In the genomic region with DNA sequence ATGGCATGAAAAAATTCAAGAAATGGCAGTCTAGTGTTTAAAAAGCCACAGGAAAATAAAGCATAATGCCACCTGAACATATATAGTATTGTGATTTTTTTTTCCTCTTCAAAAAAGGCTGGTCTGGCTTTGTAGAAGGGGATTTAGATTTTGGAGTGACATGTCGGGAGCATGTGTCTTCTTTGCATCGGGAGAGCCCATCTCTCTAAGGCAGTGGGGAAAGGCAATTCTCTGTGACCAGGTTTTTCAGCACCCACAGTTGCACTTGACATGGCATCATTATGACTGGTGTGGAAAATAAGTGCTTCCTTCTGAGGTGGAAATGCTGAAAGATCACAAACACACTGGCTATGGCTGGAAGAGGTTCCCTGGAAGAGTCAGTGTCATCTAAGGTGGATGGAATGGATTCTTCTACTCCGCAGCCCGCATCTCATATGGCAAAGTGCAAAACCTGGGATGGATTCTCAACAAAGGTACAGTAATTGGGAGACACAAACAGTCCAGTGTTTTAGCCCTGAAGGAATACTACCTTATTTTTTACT, we compare ENCODE assay signal across 9 cellular contexts.
DNase-seq lines count a peak whose midpoint lies in the region; ATAC-seq, FAIRE-seq and TF ChIP-seq lines count a peak whose summit lies in the region.
"Had no signal": no experiment of that assay in that cellular context is flagged by ENCODE, and none has a peak within 500 bp of the region (broad histone marks: within the 10 kb centered on the region; RNA-seq: fewer than 3 reads in every experiment).

No MANE protein-coding gene starts in this region.

- TF ChIP-seq CTCF in chondrocyte (IDR thresholded peaks at IDR 0.05) (no peak), keratinocyte (optimal IDR thresholded peaks at IDR 0.05 in 1 of 3, IDR thresholded peaks at IDR 0.05 in 1 of 3, conservative IDR thresholded peaks at IDR 0.05 in 1 of 3; ENCODE audit: extremely low read depth in 1 of 3, insufficient read depth in 2 of 3, low read length in 3 of 3) (no peak)

- H3K27me3 ChIP-seq in keratinocyte (ENCODE audit: control insufficient read depth, extremely low read depth, insufficient read depth, low read length) = no peaks in the 10 kb centered on the region

- no peak overlapping the region for H3K27ac ChIP-seq in keratinocyte (ENCODE audit: control insufficient read depth, insufficient read depth, low read length)
- H3K27ac ChIP-seq: 22Rv1 had no signal

- H3K9ac ChIP-seq in keratinocyte (ENCODE audit: control insufficient read depth, extremely low read depth, insufficient read depth, low read length) = peak overlapping the region; percentile 30

- no peaks in the 10 kb centered on the region for H3K36me3 ChIP-seq in keratinocyte (ENCODE audit: control insufficient read depth in 2 of 2, extremely low read depth in 1 of 2, insufficient read depth in 2 of 2, low read length in 2 of 2)

- H3K4me1 ChIP-seq in keratinocyte (ENCODE audit: control insufficient read depth, extremely low read depth, insufficient read depth, low read length) = peaks cover 13% of the 10 kb centered on the region

- DNase-seq in NCI-H2107 treated with DMSO at 0.1 percent for 48 hours (lab: John Stamatoyannopoulos, UW; ENCODE audit: unreplicated experiment) = peak; percentile 32
- DNase-seq in NCI-H2107 (lab: John Stamatoyannopoulos, UW) = no peak
- DNase-seq in NCI-H510A (lab: John Stamatoyannopoulos, UW) = peak; percentile 48
- DNase-seq in chondrocyte (ENCODE audit: low spot score) = no peak
- DNase-seq in keratinocyte (ENCODE audit: low read depth, low spot score) = peak; percentile 21
- DNase-seq in stromal cell of bone marrow (ENCODE audit: low read depth) = peak; percentile 75
- DNase-seq in activated naive CD8-positive, alpha-beta T cell treated with anti-CD3 and anti-CD28 coated beads, Interleukin-2, amount 50 U/mL, for 24 hours = no peak

- peak overlapping the region in 2 of 3 experiments; percentile 41 to 45 for H3K4me3 ChIP-seq in keratinocyte (ENCODE audit: control insufficient read depth in 2 of 3, extremely low read depth in 1 of 3, insufficient read depth in 2 of 3, low read depth in 1 of 3, low read length in 3 of 3)

- peak overlapping the region; percentile 86 for H3K4me2 ChIP-seq in keratinocyte (ENCODE audit: control insufficient read depth, extremely low read depth, insufficient read depth, low read depth, low read length)

- peak overlapping the region; percentile 77 for H2AFZ ChIP-seq in keratinocyte (ENCODE audit: control insufficient read depth, low read length)

- peak; percentile 92 for FAIRE-seq in keratinocyte (lab: Jason Lieb, UNC)

- H3K27ac Mint-ChIP-seq in chondrocyte (ENCODE audit: unreplicated experiment) = peak overlapping the region; percentile 78
- no peak overlapping the region for H3K27ac Mint-ChIP-seq in activated naive CD8-positive, alpha-beta T cell treated with anti-CD3 and anti-CD28 coated beads, Interleukin-2, amount 50 U/mL, for 24 hours

- H3K9me3 ChIP-seq in keratinocyte (ENCODE audit: control insufficient read depth, low read depth, low read length) = no peaks in the 10 kb centered on the region

- ATAC-seq in HG03354 (IDR thresholded peaks at IDR 0.05; ENCODE audit: poor library complexity, severe bottlenecking, unreplicated experiment) = no peak
- ATAC-seq in activated naive CD8-positive, alpha-beta T cell treated with anti-CD3 and anti-CD28 coated beads, Interleukin-2, amount 50 U/mL, for 24 hours = no peak

- no peaks in the 10 kb centered on the region for H3K9me3 Mint-ChIP-seq in chondrocyte (ENCODE audit: low read depth)
- H3K9me3 Mint-ChIP-seq in activated naive CD8-positive, alpha-beta T cell treated with anti-CD3 and anti-CD28 coated beads, Interleukin-2, amount 50 U/mL, for 24 hours = no peaks in the 10 kb centered on the region

- no peaks in the 10 kb centered on the region for H3K36me3 Mint-ChIP-seq in chondrocyte (ENCODE audit: low read depth)
- no peaks in the 10 kb centered on the region for H3K36me3 Mint-ChIP-seq in activated naive CD8-positive, alpha-beta T cell treated with anti-CD3 and anti-CD28 coated beads, Interleukin-2, amount 50 U/mL, for 24 hours (ENCODE audit: low read depth)

- dilution Hi-C loops in keratinocyte (cut with MboI; ENCODE audit: extremely low pct_ligation_motif_present, low sequenced_read_pairs) = no loop called here

- H3K79me2 ChIP-seq in keratinocyte (ENCODE audit: control insufficient read depth, insufficient read depth, low read length) = peaks cover 2% of the 10 kb centered on the region

- no peaks in the 10 kb centered on the region for H3K9me1 ChIP-seq in keratinocyte (ENCODE audit: control insufficient read depth, extremely low read depth, insufficient read depth, low read length)

- peaks cover 15% of the 10 kb centered on the region for H3K4me1 Mint-ChIP-seq in chondrocyte (ENCODE audit: low read depth)
- peaks cover 5% of the 10 kb centered on the region for H3K4me1 Mint-ChIP-seq in activated naive CD8-positive, alpha-beta T cell treated with anti-CD3 and anti-CD28 coated beads, Interleukin-2, amount 50 U/mL, for 24 hours

- peak overlapping the region; percentile 69 for H3K4me3 Mint-ChIP-seq in chondrocyte (ENCODE audit: unreplicated experiment)
- H3K4me3 Mint-ChIP-seq in activated naive CD8-positive, alpha-beta T cell treated with anti-CD3 and anti-CD28 coated beads, Interleukin-2, amount 50 U/mL, for 24 hours = no peak overlapping the region

- H4K20me1 ChIP-seq in keratinocyte (ENCODE audit: control insufficient read depth, extremely low read depth, insufficient read depth, low read length) = peaks cover 10% of the 10 kb centered on the region

- no peaks in the 10 kb centered on the region for H3K27me3 Mint-ChIP-seq in chondrocyte (ENCODE audit: low read depth)
- H3K27me3 Mint-ChIP-seq in activated naive CD8-positive, alpha-beta T cell treated with anti-CD3 and anti-CD28 coated beads, Interleukin-2, amount 50 U/mL, for 24 hours = peaks cover 53% of the 10 kb centered on the region

Comparison
In these comparisons a context has a peak if more than half of its experiments do, and no peak if none do; other contexts are left out.
1. DNase-seq: peak in NCI-H2107 treated with DMSO at 0.1 percent for 48 hours (single experiment), NCI-H510A (single experiment), keratinocyte (single experiment) and stromal cell of bone marrow (single experiment); none in NCI-H2107 (single experiment), chondrocyte (single experiment) and activated naive CD8-positive, alpha-beta T cell treated with anti-CD3 and anti-CD28 coated beads, Interleukin-2, amount 50 U/mL, for 24 hours (single experiment).